8 cellular contexts compared by ENCODE assay signal in the genomic region with DNA sequence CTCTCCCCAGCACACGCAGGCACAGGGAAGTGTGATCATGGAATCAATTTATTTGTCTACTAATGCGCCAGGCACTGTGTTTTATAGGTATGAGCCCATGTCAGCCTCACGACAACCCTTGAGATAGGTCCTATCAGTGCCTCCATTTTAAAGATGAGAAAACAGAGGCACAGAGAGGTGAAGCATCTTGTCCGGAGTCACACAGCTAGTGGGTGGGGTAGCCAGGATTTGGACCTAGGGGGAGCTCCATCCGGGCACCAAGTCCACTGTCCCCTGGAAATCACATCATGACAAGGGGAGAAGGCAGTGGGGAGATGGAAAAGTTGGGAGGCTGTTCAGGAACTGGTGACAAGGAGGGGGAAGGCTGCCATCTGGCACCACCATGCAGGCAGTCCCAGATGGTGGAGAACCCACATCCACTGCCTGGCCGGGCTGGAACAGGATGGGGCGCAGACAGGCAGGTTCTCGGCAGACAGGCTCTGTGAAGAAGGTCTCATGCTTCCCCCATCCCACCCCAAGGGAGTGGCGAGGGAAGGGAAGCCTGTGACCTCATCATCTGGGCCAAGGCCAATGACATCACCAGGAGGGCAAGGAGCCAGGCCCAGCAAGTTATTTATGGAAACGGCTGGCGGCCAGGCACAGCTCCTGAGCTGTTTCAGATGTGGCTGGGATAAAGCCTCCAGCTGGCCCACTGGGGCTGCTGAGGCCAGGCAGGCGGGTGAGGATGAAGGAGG.
DNase-seq lines count a peak whose midpoint lies in the region; ATAC-seq and TF ChIP-seq lines count a peak whose summit lies in the region.

No MANE protein-coding gene starts in this region.

- H3K4me3 ChIP-seq in heart right ventricle (no peak overlapping the region), gastrocnemius medialis (no peak overlapping the region), esophagus squamous epithelium (no peak overlapping the region)

- no peak for TF ChIP-seq CTCF in heart right ventricle (IDR thresholded peaks at IDR 0.05)
- TF ChIP-seq CTCF in gastrocnemius medialis (IDR thresholded peaks at IDR 0.05 in 4 of 5, conservative IDR thresholded peaks at IDR 0.05 in 1 of 5): no peak
- no peak for TF ChIP-seq CTCF in esophagus squamous epithelium (IDR thresholded peaks at IDR 0.05)

- H3K27ac ChIP-seq in heart right ventricle: peak overlapping the region in 6 of 10 donors; percentile 15 to 72 (median 50)
- no peak overlapping the region for H3K27ac ChIP-seq in gastrocnemius medialis
- no peak overlapping the region for H3K27ac ChIP-seq in esophagus squamous epithelium

- no peaks in the 10 kb centered on the region for H3K4me1 Mint-ChIP-seq in activated naive CD8-positive, alpha-beta T cell treated with anti-CD3 and anti-CD28 coated beads, Interleukin-2, amount 50 U/mL, for 24 hours
- no peaks in the 10 kb centered on the region for H3K4me1 Mint-ChIP-seq in activated T-cell treated with anti-CD3 and anti-CD28 coated beads, Interleukin-2, amount 50 U/mL, for 72 hours (ENCODE audit: low read depth)

- H3K36me3 ChIP-seq in heart right ventricle (no peaks in the 10 kb centered on the region), gastrocnemius medialis (no peaks in the 10 kb centered on the region), esophagus squamous epithelium (no peaks in the 10 kb centered on the region)

- WGBS in heart right ventricle, 2 donors: 28 to 29% methylated on average over 12 of the region's 12 CpGs
- WGBS in esophagus squamous epithelium, 2 donors: 35 to 44% methylated on average over 6 to 9 of the region's 12 CpGs

- intact Hi-C loops in heart right ventricle (cut with DNase I) (loop anchor here in 1 of 10 donors (5.0 kb wide), 1 partner anchor 53 kb away; no protein-coding TSS in a partner anchor), gastrocnemius medialis (cut with DNase I; ENCODE audit: low total_unique reads) (no loop called here), esophagus squamous epithelium (cut with DNase I) (no loop called here)

- in situ Hi-C loops in gastrocnemius medialis (cut with MboI; ENCODE audit: low sequenced_read_pairs in 4 of 4): loop anchor here in 1 of 4 donors (25.0 kb wide), 1 partner anchor 108 kb away; no protein-coding TSS in a partner anchor

- H3K27ac Mint-ChIP-seq in activated naive CD8-positive, alpha-beta T cell treated with anti-CD3 and anti-CD28 coated beads, Interleukin-2, amount 50 U/mL, for 24 hours: no peak overlapping the region
- no peak overlapping the region for H3K27ac Mint-ChIP-seq in activated T-cell treated with anti-CD3 and anti-CD28 coated beads, Interleukin-2, amount 50 U/mL, for 72 hours

- H3K9me3 ChIP-seq in heart right ventricle (no peaks in the 10 kb centered on the region), gastrocnemius medialis (no peaks in the 10 kb centered on the region), esophagus squamous epithelium (no peaks in the 10 kb centered on the region)

- H3K4me1 ChIP-seq in heart right ventricle (peaks cover 15 to 46% (median 24%) of the 10 kb centered on the region in 9 donors), gastrocnemius medialis (peaks cover 9 to 10% of the 10 kb centered on the region in 2 donors), esophagus squamous epithelium (peaks cover 6 to 16% (median 9%) of the 10 kb centered on the region in 3 donors)

- no peaks in the 10 kb centered on the region for H3K36me3 Mint-ChIP-seq in activated naive CD8-positive, alpha-beta T cell treated with anti-CD3 and anti-CD28 coated beads, Interleukin-2, amount 50 U/mL, for 24 hours (ENCODE audit: low read depth)
- H3K36me3 Mint-ChIP-seq in activated T-cell treated with anti-CD3 and anti-CD28 coated beads, Interleukin-2, amount 50 U/mL, for 72 hours (ENCODE audit: insufficient read depth in 2 of 2): no peaks in the 10 kb centered on the region

- no peak overlapping the region for H3K4me3 Mint-ChIP-seq in activated naive CD8-positive, alpha-beta T cell treated with anti-CD3 and anti-CD28 coated beads, Interleukin-2, amount 50 U/mL, for 24 hours
- H3K4me3 Mint-ChIP-seq in activated T-cell treated with anti-CD3 and anti-CD28 coated beads, Interleukin-2, amount 50 U/mL, for 72 hours: no peak overlapping the region

- DNase-seq in HK-2 (ENCODE audit: unreplicated experiment) (peak; percentile 59), heart right ventricle (peak; percentile 84 to 92), gastrocnemius medialis (peak; percentile 27 to 58), esophagus squamous epithelium (lab: John Stamatoyannopoulos, UW) (no peak)
- DNase-seq in activated naive CD8-positive, alpha-beta T cell treated with anti-CD3 and anti-CD28 coated beads, Interleukin-2, amount 50 U/mL, for 24 hours: no peak
- DNase-seq in activated T-cell treated with anti-CD3 and anti-CD28 coated beads, Interleukin-2, amount 50 U/mL, for 72 hours: no peak

- peak; percentile 64 for ATAC-seq in SK-N-SH treated with all-trans-retinoic acid at 6 μM for 48 hours
- ATAC-seq in heart right ventricle: peak; percentile 86 to 96 (median 94)
- peak; percentile 78 to 80 for ATAC-seq in gastrocnemius medialis
- no peak for ATAC-seq in activated naive CD8-positive, alpha-beta T cell treated with anti-CD3 and anti-CD28 coated beads, Interleukin-2, amount 50 U/mL, for 24 hours
- no peak for ATAC-seq in activated T-cell treated with anti-CD3 and anti-CD28 coated beads, Interleukin-2, amount 50 U/mL, for 72 hours (replicated peaks in 1 of 2)
- ATAC-seq in HG03457 (IDR thresholded peaks at IDR 0.05; ENCODE audit: unreplicated experiment): no peak

- H3K27me3 ChIP-seq in heart right ventricle (no peaks in the 10 kb centered on the region), gastrocnemius medialis (no peaks in the 10 kb centered on the region), esophagus squamous epithelium (peaks cover 0 to 46% (median 0%) of the 10 kb centered on the region in 4 donors)

- no peaks in the 10 kb centered on the region for H3K27me3 Mint-ChIP-seq in activated naive CD8-positive, alpha-beta T cell treated with anti-CD3 and anti-CD28 coated beads, Interleukin-2, amount 50 U/mL, for 24 hours
- no peaks in the 10 kb centered on the region for H3K27me3 Mint-ChIP-seq in activated T-cell treated with anti-CD3 and anti-CD28 coated beads, Interleukin-2, amount 50 U/mL, for 72 hours (ENCODE audit: low read depth)

- TF ChIP-seq POLR2A in gastrocnemius medialis (IDR thresholded peaks at IDR 0.05): no peak
- no peak for TF ChIP-seq POLR2A in esophagus squamous epithelium (IDR thresholded peaks at IDR 0.05)

- no peaks in the 10 kb centered on the region for H3K9me3 Mint-ChIP-seq in activated naive CD8-positive, alpha-beta T cell treated with anti-CD3 and anti-CD28 coated beads, Interleukin-2, amount 50 U/mL, for 24 hours
- no peaks in the 10 kb centered on the region for H3K9me3 Mint-ChIP-seq in activated T-cell treated with anti-CD3 and anti-CD28 coated beads, Interleukin-2, amount 50 U/mL, for 72 hours

TF ChIP-seq in SK-N-SH treated with all-trans-retinoic acid at 6 μM for 48 hours, 23 proteins besides CTCF, POLR2A, EP300 and RAD21 (continues in another document):
- TF ChIP-seq OSR1 (CRISPR knock-in tag; IDR thresholded peaks at IDR 0.05) (no peak), CSRNP3 (CRISPR knock-in tag; IDR thresholded peaks at IDR 0.05) (no peak), ZNF70 (CRISPR knock-in tag; IDR thresholded peaks at IDR 0.05) (peak; percentile 55; the same call in 1 of the 2 replicates), PPARA (CRISPR knock-in tag; IDR thresholded peaks at IDR 0.05; ENCODE audit: borderline replicate concordance) (no peak), ARNTL (CRISPR knock-in tag; IDR thresholded peaks at IDR 0.05; ENCODE audit: borderline replicate concordance, low read depth) (no peak; the same call in 1 of the 2 replicates), GLIS3 (CRISPR knock-in tag; IDR thresholded peaks at IDR 0.05) (no peak; the same call in 1 of the 2 replicates), SNAI2 (CRISPR knock-in tag; IDR thresholded peaks at IDR 0.05) (peak; percentile 91)
- TF ChIP-seq, protein P1, sequence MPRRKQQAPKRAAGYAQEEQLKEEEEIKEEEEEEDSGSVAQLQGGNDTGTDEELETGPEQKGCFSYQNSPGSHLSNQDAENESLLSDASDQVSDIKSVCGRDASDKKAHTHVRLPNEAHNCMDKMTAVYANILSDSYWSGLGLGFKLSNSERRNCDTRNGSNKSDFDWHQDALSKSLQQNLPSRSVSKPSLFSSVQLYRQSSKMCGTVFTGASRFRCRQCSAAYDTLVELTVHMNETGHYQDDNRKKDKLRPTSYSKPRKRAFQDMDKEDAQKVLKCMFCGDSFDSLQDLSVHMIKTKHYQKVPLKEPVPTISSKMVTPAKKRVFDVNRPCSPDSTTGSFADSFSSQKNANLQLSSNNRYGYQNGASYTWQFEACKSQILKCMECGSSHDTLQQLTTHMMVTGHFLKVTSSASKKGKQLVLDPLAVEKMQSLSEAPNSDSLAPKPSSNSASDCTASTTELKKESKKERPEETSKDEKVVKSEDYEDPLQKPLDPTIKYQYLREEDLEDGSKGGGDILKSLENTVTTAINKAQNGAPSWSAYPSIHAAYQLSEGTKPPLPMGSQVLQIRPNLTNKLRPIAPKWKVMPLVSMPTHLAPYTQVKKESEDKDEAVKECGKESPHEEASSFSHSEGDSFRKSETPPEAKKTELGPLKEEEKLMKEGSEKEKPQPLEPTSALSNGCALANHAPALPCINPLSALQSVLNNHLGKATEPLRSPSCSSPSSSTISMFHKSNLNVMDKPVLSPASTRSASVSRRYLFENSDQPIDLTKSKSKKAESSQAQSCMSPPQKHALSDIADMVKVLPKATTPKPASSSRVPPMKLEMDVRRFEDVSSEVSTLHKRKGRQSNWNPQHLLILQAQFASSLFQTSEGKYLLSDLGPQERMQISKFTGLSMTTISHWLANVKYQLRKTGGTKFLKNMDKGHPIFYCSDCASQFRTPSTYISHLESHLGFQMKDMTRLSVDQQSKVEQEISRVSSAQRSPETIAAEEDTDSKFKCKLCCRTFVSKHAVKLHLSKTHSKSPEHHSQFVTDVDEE (CRISPR knock-in tag; IDR thresholded peaks at IDR 0.05): peak; percentile 91

Comparison
In these comparisons a context has a peak if more than half of its experiments do, and no peak if none do; other contexts are left out.
1. DNase-seq: peak in HK-2 (single experiment), heart right ventricle (2 of 2) and gastrocnemius medialis (2 of 2); none in activated naive CD8-positive, alpha-beta T cell treated with anti-CD3 and anti-CD28 coated beads, Interleukin-2, amount 50 U/mL, for 24 hours (single experiment), esophagus squamous epithelium (single experiment) and activated T-cell treated with anti-CD3 and anti-CD28 coated beads, Interleukin-2, amount 50 U/mL, for 72 hours (0 of 2).
2. ATAC-seq: peak in SK-N-SH treated with all-trans-retinoic acid at 6 μM for 48 hours (single experiment), heart right ventricle (8 of 8) and gastrocnemius medialis (2 of 2); none in activated naive CD8-positive, alpha-beta T cell treated with anti-CD3 and anti-CD28 coated beads, Interleukin-2, amount 50 U/mL, for 24 hours (single experiment), activated T-cell treated with anti-CD3 and anti-CD28 coated beads, Interleukin-2, amount 50 U/mL, for 72 hours (0 of 2) and HG03457 (single experiment).
3. H3K27ac ChIP-seq: peak in heart right ventricle (6 of 10); none in gastrocnemius medialis (0 of 4) and esophagus squamous epithelium (0 of 4).